9 cellular contexts compared by ENCODE assay signal in genomic region chr10:98269435-98269912, GRCh38. TPM values are rescaled to one million over a fixed set of nuclear protein-coding genes. Genes with fewer than 3 reads are reported as not detected.
DNase-seq lines count a peak whose midpoint lies in the region; ATAC-seq and TF ChIP-seq lines count a peak whose summit lies in the region.
"Had no signal": no experiment of that assay in that cellular context is flagged by ENCODE, and none has a peak within 500 bp of the region (broad histone marks: within the 10 kb centered on the region; RNA-seq: fewer than 3 reads in every experiment).

No MANE protein-coding gene starts in this region.

- TF ChIP-seq CTCF in HEK293 (tag by site-specific recombination; IDR thresholded peaks at IDR 0.05): no peak
- TF ChIP-seq CTCF in hepatocyte (IDR thresholded peaks at IDR 0.05; ENCODE audit: poor library complexity): no peak
- TF ChIP-seq CTCF in stomach (IDR thresholded peaks at IDR 0.05): no peak

- no peaks in the 10 kb centered on the region for H3K9me3 ChIP-seq in HEK293 (ENCODE audit: control insufficient read depth, insufficient read depth, low read depth, low read length)
- no peaks in the 10 kb centered on the region for H3K9me3 ChIP-seq in hepatocyte (ENCODE audit: low read depth)
- H3K9me3 ChIP-seq in stomach: no peaks in the 10 kb centered on the region

- no peaks in the 10 kb centered on the region for H3K36me3 ChIP-seq in HEK293 (ENCODE audit: control insufficient read depth in 2 of 2, insufficient read depth in 1 of 2, low read length in 2 of 2)
- H3K36me3 ChIP-seq in hepatocyte (replicated peaks; ENCODE audit: insufficient read depth, low read depth): no peaks in the 10 kb centered on the region
- no peaks in the 10 kb centered on the region for H3K36me3 ChIP-seq in stomach

- peak; percentile 34 for DNase-seq in amniotic epithelial cell (ENCODE audit: low read depth)
- DNase-seq in hepatocyte (ENCODE audit: low spot score): peak; percentile 67
- DNase-seq in stomach: no peak

- H3K4me3 ChIP-seq in HEK293 (ENCODE audit: low read depth, low read length): no peak overlapping the region
- no peak overlapping the region for H3K4me3 ChIP-seq in hepatocyte
- no peak overlapping the region for H3K4me3 ChIP-seq in stomach
- H3K4me3 ChIP-seq: K562 had no signal

- no peak for TF ChIP-seq POLR2A in stomach (IDR thresholded peaks at IDR 0.05)

- H3K4me2 ChIP-seq in hepatocyte: peak overlapping the region; percentile 97

- WGBS in hepatocyte (ENCODE audit: low lambda C conversion rate, missing lambda C conversion rate): 38% methylated on average over 8 of the region's 8 CpGs
- 19 to 59% (median 28%) methylated on average over 4 to 8 of the region's 8 CpGs for WGBS in stomach, 5 donors

- ATAC-seq in HG03565 (IDR thresholded peaks at IDR 0.05; ENCODE audit: unreplicated experiment) (no peak), GM19035 (IDR thresholded peaks at IDR 0.05; ENCODE audit: unreplicated experiment) (no peak), GM21619 (IDR thresholded peaks at IDR 0.05; ENCODE audit: unreplicated experiment) (no peak), HG03045 (IDR thresholded peaks at IDR 0.05; ENCODE audit: unreplicated experiment) (no peak)

- POLR2A ChIA-PET in HEK293 (lab: Yijun Ruan, JAX): interaction anchor here (0.8 kb wide), 1 partner anchor 191 kb away, joined by 3 read pairs; no protein-coding TSS in a partner anchor

- intact Hi-C loops in stomach (cut with DNase I; ENCODE audit: low total_unique reads): no loop called here

- H4K20me1 ChIP-seq in hepatocyte (ENCODE audit: insufficient read depth, poor library complexity, severe bottlenecking): no peaks in the 10 kb centered on the region

- H3K27ac ChIP-seq in HEK293 (ENCODE audit: extremely low read depth, low read depth, low read length): no peak overlapping the region
- peak overlapping the region; percentile 17 for H3K27ac ChIP-seq in hepatocyte
- H3K27ac ChIP-seq in stomach: peak overlapping the region in 4 of 5 donors; percentile 0 to 86 (median 72)

- no peaks in the 10 kb centered on the region for H3K9me2 ChIP-seq in hepatocyte (replicated peaks; ENCODE audit: insufficient read depth)

- H3K4me1 ChIP-seq in HEK293 (ENCODE audit: control insufficient read depth, insufficient read depth, low read length) (no peaks in the 10 kb centered on the region), hepatocyte (ENCODE audit: insufficient read depth) (peaks cover 17% of the 10 kb centered on the region), stomach (peaks cover 23 to 49% (median 36%) of the 10 kb centered on the region in 4 donors)

- peaks cover 3% of the 10 kb centered on the region for H3K27me3 ChIP-seq in hepatocyte
- peaks cover 0 to 38% (median 12%) of the 10 kb centered on the region in 3 donors for H3K27me3 ChIP-seq in stomach

- no peaks in the 10 kb centered on the region for H3K79me2 ChIP-seq in hepatocyte

- TF ChIP-seq EP300 in stomach (IDR thresholded peaks at IDR 0.05): no peak

- H2AFZ ChIP-seq in hepatocyte: no peak overlapping the region

- CTCF ChIA-PET in HEK293 (lab: Yijun Ruan, JAX): interaction anchor here (0.7 to 3.4 kb wide), 2 partner anchors 40 to 1439 kb away, joined by 3 to 20 read pairs; no protein-coding TSS in a partner anchor

TF ChIP-seq in HEK293, 187 proteins besides CTCF, POLR2A, EP300 and RAD21:
- TF ChIP-seq ZNF571 (tag by site-specific recombination; IDR thresholded peaks at IDR 0.05): no peak
- no peak for TF ChIP-seq ZNF510 (tag by site-specific recombination; IDR thresholded peaks at IDR 0.05; ENCODE audit: insufficient replicate concordance)
- TF ChIP-seq ZFHX2 (tag by site-specific recombination; conservative IDR thresholded peaks at IDR 0.05): 0 out of 2 replicates have a peak, but pooled peaks have one; percentile 4
- TF ChIP-seq ZIC2 (tag by site-specific recombination; IDR thresholded peaks at IDR 0.05): peak; percentile 47; the same call in 1 of the 2 replicates
- no peak for TF ChIP-seq ZNF843 (tag by site-specific recombination; IDR thresholded peaks at IDR 0.05)
- TF ChIP-seq ZNF394 (tag by site-specific recombination; IDR thresholded peaks at IDR 0.05; ENCODE audit: borderline replicate concordance): no peak
- TF ChIP-seq ZBTB17 (tag by site-specific recombination; IDR thresholded peaks at IDR 0.05): no peak
- no peak for TF ChIP-seq ZNF146 (tag by site-specific recombination; IDR thresholded peaks at IDR 0.05)
- TF ChIP-seq PBX3 (CRISPR knock-in tag; IDR thresholded peaks at IDR 0.05): no peak
- no peak for TF ChIP-seq ZNF629 (tag by site-specific recombination; IDR thresholded peaks at IDR 0.05)
- TF ChIP-seq GLIS1 (tag by site-specific recombination; IDR thresholded peaks at IDR 0.05): peak; percentile 89
- TF ChIP-seq ZNF211 (tag by site-specific recombination; IDR thresholded peaks at IDR 0.05; ENCODE audit: low read depth): no peak
TF ChIP-seq in HEK293: peak in this region for 3.

RNA-seq across cellular contexts. Expression of gene LOXL4, which starts 1.5 kb away (rescaled TPM):
- 24.9 and 32.7 TPM in 2 replicates for total RNA-seq in hepatocyte
- polyA plus RNA-seq in hepatocyte: 33.4 and 34.4 TPM in 2 replicates
- total RNA-seq in stomach: 10 to 100 TPM in 1 of 5 donors, 1 to 10 TPM in 3, under 1 TPM in 1; 0.29 to 23.7 (median 2.0) TPM
- 1 to 10 TPM; 1.2 to 1.6 (median 1.4) TPM for polyA plus RNA-seq in stomach
